Comparison of ENCODE assay signal across 8 cellular contexts in the genomic region with DNA sequence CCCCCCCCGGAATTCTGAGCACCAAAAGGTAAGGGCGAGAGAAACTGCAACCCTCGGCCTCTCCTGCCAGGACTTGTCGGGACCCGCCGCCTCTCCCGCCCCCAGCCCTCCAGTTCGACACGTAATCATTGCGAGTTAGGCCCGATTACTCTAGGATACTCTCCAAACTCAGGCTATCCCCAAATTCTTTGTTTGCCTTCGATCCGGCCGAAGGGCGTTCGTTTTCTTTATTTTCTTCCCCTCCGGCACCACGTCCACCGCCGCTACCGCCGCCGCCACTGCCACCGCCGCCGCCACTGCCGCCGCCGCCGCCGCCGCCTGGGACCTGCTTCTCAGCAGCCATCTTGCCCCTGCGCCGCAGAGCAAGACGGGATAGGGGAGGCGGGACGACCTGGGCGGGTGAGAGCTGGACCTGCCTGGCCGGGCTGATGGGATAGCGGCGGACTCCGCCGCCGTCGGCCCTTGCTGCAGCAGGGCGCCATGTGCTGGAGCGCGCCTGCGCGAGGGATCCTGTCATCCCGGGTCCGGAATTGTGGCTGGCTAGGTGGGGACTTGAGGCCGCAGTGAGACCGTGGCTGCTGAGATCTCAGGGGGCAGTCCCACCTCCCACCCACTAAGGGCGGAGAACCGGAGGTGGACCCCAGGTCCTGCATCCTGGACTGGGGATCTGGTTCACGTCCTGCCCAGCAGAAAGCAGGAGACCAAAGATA. TPM values are rescaled to one million over a fixed set of nuclear protein-coding genes. Genes with fewer than 3 reads are reported as not detected.
DNase-seq lines count a peak whose midpoint lies in the region; ATAC-seq, FAIRE-seq and TF ChIP-seq lines count a peak whose summit lies in the region.

A gene (minus strand): TSS at position 369 of the 710 bp plus-strand sequence. CDS start 26 bp downstream, at position 343.

- H3K27ac ChIP-seq in right atrium auricular region, result peak within 1 kb of the TSS; percentile 62 to 81

- peak within 1 kb of the TSS; percentile 78 to 85 for H3K4me3 ChIP-seq in right atrium auricular region

- H3K36me3 ChIP-seq in right atrium auricular region, result peaks cover 14% of the 10 kb centered on the region

- peak; percentile 99 for FAIRE-seq in GM12891 (lab: Jason Lieb, UNC)
- peak; percentile 99 for FAIRE-seq in urothelium cell line (lab: Jason Lieb, UNC)

- peaks cover 0 to 54% of the 10 kb centered on the region in 2 donors for H3K4me1 ChIP-seq in right atrium auricular region

- intact Hi-C loops in T-helper 2 cell treated with Interferon-gamma antibody and Interleukin-4, amounts not matched to agents 100 ng/mL and 5 ng/mL, for 36 hours (cut with micrococcal nuclease), result loop anchor here (1.0 kb wide), 1 partner anchor 93 kb away; a partner anchor contains a TSS

- peak; percentile 85 for ATAC-seq in HG02852 (IDR thresholded peaks at IDR 0.05; ENCODE audit: unreplicated experiment)

- TF ChIP-seq POLR2A in GM12891 (IDR thresholded peaks at IDR 0.05; ENCODE audit: low read depth, low read length), result peak; percentile 82

- no peak for TF ChIP-seq CTCF in right atrium auricular region (IDR thresholded peaks at IDR 0.05)

- peaks cover 31 to 35% of the 10 kb centered on the region in 2 donors for H3K27me3 ChIP-seq in right atrium auricular region

- H3K9me3 ChIP-seq in right atrium auricular region, result no peaks in the 10 kb centered on the region

- DNase-seq in GM12891 (ENCODE audit: insufficient read length, low spot score) (peak; percentile 88), NCI-H1694 treated with DMSO at 0.1 percent for 48 hours (lab: John Stamatoyannopoulos, UW) (peak; percentile 87), anterior cingulate cortex (lab: John Stamatoyannopoulos, UW) (peak; percentile 59 to 98 (median 94)), right atrium auricular region (ENCODE audit: low spot score) (peak; percentile 88), pulmonary artery endothelial cell (ENCODE audit: low read depth, low spot score) (peak; percentile 80), urothelium cell line (ENCODE audit: low spot score) (peak; percentile 99)

TF ChIP-seq in GM12891, 5 proteins besides CTCF, POLR2A, EP300 and RAD21:
- TF ChIP-seq POU2F2 (IDR thresholded peaks at IDR 0.05; ENCODE audit: low read depth, low read length), result no peak; the same call in 1 of the 2 replicates
- TF ChIP-seq POLR2AphosphoS5 (IDR thresholded peaks at IDR 0.05; ENCODE audit: low read depth, low read length), result peak; percentile 59; the same call in 1 of the 2 replicates
- TF ChIP-seq TAF1 (IDR thresholded peaks at IDR 0.05; ENCODE audit: low read depth, low read length), result peak; percentile 72
TF ChIP-seq in GM12891: peak in this region for 2.

RNA-seq across cellular contexts. Expression of the gene that starts here (rescaled TPM):
- 42.5 TPM for polyA plus RNA-seq in GM12891 (2012; ENCODE audit: low read depth, missing spikeins)
- total RNA-seq in T-helper 2 cell treated with Interferon-gamma antibody and Interleukin-4, amounts not matched to agents 100 ng/mL and 5 ng/mL, for 36 hours, result 107 and 112 TPM in 2 replicates
- total RNA-seq in right atrium auricular region (10 to 100 TPM; 35.2 to 43.9 TPM), pulmonary artery endothelial cell (35.2 and 44.1 TPM in 2 replicates)

Comparison
In these comparisons a context has a peak if more than half of its experiments do, and no peak if none do; other contexts are left out.
1. Peak in every context shown above with its lines: DNase-seq, ATAC-seq, H3K4me3 ChIP-seq and H3K27ac ChIP-seq.